Comparison of ENCODE assay signal across 15 cellular contexts in the genomic region with DNA sequence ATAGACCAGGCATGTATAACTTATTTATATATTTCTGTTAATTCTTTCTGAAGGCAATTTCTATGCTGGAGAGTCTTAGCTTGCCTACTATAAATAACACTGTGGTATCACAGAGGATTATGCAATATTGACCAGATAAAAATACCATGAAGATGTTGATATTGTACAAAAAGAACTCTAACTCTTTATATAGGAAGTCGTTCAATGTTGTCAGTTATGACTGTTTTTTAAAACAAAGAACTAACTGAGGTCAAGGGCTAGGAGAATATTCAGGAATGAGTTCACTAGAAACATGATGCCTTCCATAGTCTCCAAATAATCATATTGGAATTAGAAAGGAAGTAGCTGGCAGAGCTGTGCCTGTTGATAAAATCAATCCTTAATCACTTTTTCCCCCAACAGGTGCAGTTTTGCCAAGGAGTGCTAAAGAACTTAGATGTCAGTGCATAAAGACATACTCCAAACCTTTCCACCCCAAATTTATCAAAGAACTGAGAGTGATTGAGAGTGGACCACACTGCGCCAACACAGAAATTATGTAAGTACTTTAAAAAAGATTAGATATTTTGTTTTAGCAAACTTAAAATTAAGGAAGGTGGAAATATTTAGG. TPM values are rescaled to one million over a fixed set of nuclear protein-coding genes. Genes with fewer than 3 reads are reported as not detected.
A peak's percentile ranks its signal among the peaks of the same experiment; 100 is the strongest.
DNase-seq lines count a peak whose midpoint lies in the region; ATAC-seq, FAIRE-seq and TF ChIP-seq lines count a peak whose summit lies in the region.
"Had no signal": no experiment of that assay in that cellular context is flagged by ENCODE, and none has a peak within 500 bp of the region (broad histone marks: within the 10 kb centered on the region; RNA-seq: fewer than 3 reads in every experiment).

No MANE protein-coding gene starts in this region.

- DNase-seq in ELR (ENCODE audit: low read depth) (peak; percentile 39), amniotic epithelial cell (ENCODE audit: low read depth) (peak; percentile 58), HepG2 (ENCODE audit: low spot score) (no peak), NCI-H1436 (lab: John Stamatoyannopoulos, UW) (no peak), prostate gland (ENCODE audit: low spot score) (no peak), GM03348 (ENCODE audit: low spot score) (no peak)
- DNase-seq in activated naive CD4-positive, alpha-beta T cell treated with anti-CD3 and anti-CD28 coated beads, Interleukin-2, amount 50 U/mL, for 16 hours: no peak
- DNase-seq: activated CD4-positive, alpha-beta T cell treated with anti-CD3 and anti-CD28 coated beads, Interleukin-2, amount 50 U/mL, for 4 hours; activated T-cell treated with anti-CD3 and anti-CD28 coated beads, Interleukin-2, amount 50 U/mL, for 72 hours; naive thymus-derived CD4-positive, alpha-beta T cell; NCI-H187 treated with DMSO at 0.1 percent for 48 hours; NCI-H524; stimulated activated CD4-positive, alpha-beta T cell treated with anti-CD3 and anti-CD28 coated beads, Interleukin-15, amount 100 ng/mL, for 24 hours had no signal

- H3K79me2 ChIP-seq in HepG2 (ENCODE audit: insufficient read depth, low read length): no peaks in the 10 kb centered on the region

- no peaks in the 10 kb centered on the region for H3K4me1 ChIP-seq in HepG2 (ENCODE audit: insufficient read depth, low read length)
- H3K4me1 ChIP-seq in prostate gland (replicated peaks): no peaks in the 10 kb centered on the region

- H3K4me2 ChIP-seq in HepG2 (ENCODE audit: low read depth, low read length): no peak overlapping the region

- H4K20me1 ChIP-seq in HepG2 (ENCODE audit: insufficient read depth, low read length): no peaks in the 10 kb centered on the region

- no peak overlapping the region for H3K4me3 ChIP-seq in HepG2 (replicated peaks in 1 of 3; ENCODE audit: insufficient read depth in 1 of 3, low read depth in 2 of 3, low read length in 3 of 3)
- H3K4me3 ChIP-seq in prostate gland: no peak overlapping the region

- H3K27ac ChIP-seq in HepG2 (ENCODE audit: extremely low read length, insufficient read depth, low read length) (no peak overlapping the region), prostate gland (no peak overlapping the region)

- WGBS in HepG2 (ENCODE audit: low lambda C conversion rate): 47% methylated on average over 2 of the region's 2 CpGs
- 59% methylated on average over 2 of the region's 2 CpGs for WGBS in prostate gland

- TF ChIP-seq CTCF in HepG2 (CRISPR knock-in tag; IDR thresholded peaks at IDR 0.05) (no peak), prostate gland (IDR thresholded peaks at IDR 0.05) (no peak)

- CTCF ChIA-PET in HepG2 (lab: Yijun Ruan, JAX; ENCODE audit: low intra/inter-chr PET ratio, low total read pairs): interaction anchor here (1.5 kb wide), 1 partner anchor 12 kb away, joined by 4 read pairs; no protein-coding TSS in a partner anchor

- no peak overlapping the region for H3K9ac ChIP-seq in HepG2 (ENCODE audit: insufficient read depth, low read depth, low read length)

- H3K36me3 ChIP-seq in HepG2 (replicated peaks in 1 of 2; ENCODE audit: control insufficient read depth in 1 of 2, insufficient read depth in 2 of 2, low read length in 2 of 2) (no peaks in the 10 kb centered on the region), prostate gland (no peaks in the 10 kb centered on the region)

- intact Hi-C loops in HepG2 (cut with micrococcal nuclease; ENCODE audit: unreplicated experiment) (no loop called here), prostate gland (cut with DNase I) (no loop called here)

- POLR2A ChIA-PET in HepG2 (lab: Yijun Ruan, JAX): no interaction called here

- H3K27me3 ChIP-seq in HepG2 (ENCODE audit: control insufficient read depth in 1 of 2, insufficient read depth in 2 of 2, low read length in 2 of 2) (no peaks in the 10 kb centered on the region; a peak in 1 of 5 replicates), prostate gland (replicated peaks; ENCODE audit: insufficient read depth) (no peaks in the 10 kb centered on the region)

- no peak for TF ChIP-seq RAD21 in Ishikawa (IDR thresholded peaks at IDR 0.05; ENCODE audit: low read depth)
- no peak for TF ChIP-seq RAD21 in HepG2 (CRISPR knock-in tag; IDR thresholded peaks at IDR 0.05)

- in situ Hi-C loops in HepG2 (cut with HindIII; ENCODE audit: extremely low pct_ligation_motif_present, low pct_unique_long_range_greater_than_20kb): no loop called here

- BruUV-seq in HepG2 (replicated peaks; lab: Mats Ljungman, UMichigan): no TSS peak

- FAIRE-seq in HepG2 (lab: Jason Lieb, UNC): no peak
- FAIRE-seq: GM12892 had no signal

- TF ChIP-seq POLR2A in HepG2 (IDR thresholded peaks at IDR 0.05; ENCODE audit: insufficient read depth in 1 of 2, low read depth in 2 of 2, low read length in 2 of 2): no peak
- TF ChIP-seq POLR2A in prostate gland (IDR thresholded peaks at IDR 0.05): no peak

- H3K9me3 ChIP-seq in HepG2 (ENCODE audit: low read length) (no peaks in the 10 kb centered on the region), prostate gland (no peaks in the 10 kb centered on the region)

- no peak for TF ChIP-seq EP300 in Ishikawa (IDR thresholded peaks at IDR 0.05; ENCODE audit: borderline replicate concordance)
- TF ChIP-seq EP300 in HepG2 (IDR thresholded peaks at IDR 0.05; ENCODE audit: low read depth in 2 of 2, low read length in 2 of 2): no peak
- TF ChIP-seq EP300 in HepG2 (CRISPR knock-in tag; IDR thresholded peaks at IDR 0.05; ENCODE audit: borderline replicate concordance): no peak

- no peak for ATAC-seq in HepG2
- ATAC-seq: activated T-cell treated with anti-CD3 and anti-CD28 coated beads, Interleukin-2, amount 50 U/mL, for 72 hours had no signal

- no peak overlapping the region for H2AFZ ChIP-seq in HepG2 (ENCODE audit: low read length)

TF ChIP-seq in Ishikawa, 13 proteins besides CTCF, POLR2A, EP300 and RAD21 (continues in another document):
- TF ChIP-seq EGR1 (IDR thresholded peaks at IDR 0.05): no peak
- no peak for TF ChIP-seq NFIC (IDR thresholded peaks at IDR 0.05)
- TF ChIP-seq CEBPB (IDR thresholded peaks at IDR 0.05): peak; percentile 37; the same call in 1 of the 2 replicates
- no peak for TF ChIP-seq MAX (IDR thresholded peaks at IDR 0.05)

TF ChIP-seq in HepG2, 621 proteins besides CTCF, POLR2A, EP300 and RAD21 (continues in another document):
- TF ChIP-seq NPAS2 (CRISPR knock-in tag; IDR thresholded peaks at IDR 0.05; ENCODE audit: borderline replicate concordance) (no peak), CEBPB (IDR thresholded peaks at IDR 0.05; ENCODE audit: borderline replicate concordance, low read depth, low read length) (0 out of 2 replicates have a peak, but pooled peaks have one; percentile 19), GFI1 (CRISPR knock-in tag; IDR thresholded peaks at IDR 0.05; ENCODE audit: borderline replicate concordance) (no peak), BORCS8-MEF2B (CRISPR knock-in tag; IDR thresholded peaks at IDR 0.05) (no peak), ZZZ3 (CRISPR knock-in tag; IDR thresholded peaks at IDR 0.05; ENCODE audit: borderline replicate concordance) (no peak), E2F5 (CRISPR knock-in tag; conservative IDR thresholded peaks at IDR 0.05) (no peak)

RNA-seq across cellular contexts. Expression of gene CXCL8, which starts 0.9 kb away (rescaled TPM):
- 4.9 and 7.8 TPM in 2 replicates for total RNA-seq in HepG2 (2016; rRNA removed; fragmentation: Illumina TruSeq; extraction: Trizol)
- total RNA-seq in HepG2 (2016; cell fraction: cytosol; rRNA removed; fragmentation: Illumina TruSeq; extraction: Trizol; ENCODE audit: low read depth): 6.3 TPM in 2 replicates
- total RNA-seq in HepG2 (2016; cell fraction: insoluble cytoplasmic fraction; rRNA removed; fragmentation: Illumina TruSeq; extraction: Trizol): 4.5 and 8.5 TPM in 2 replicates
- total RNA-seq in HepG2 (2016; cell fraction: membrane; rRNA removed; fragmentation: Illumina TruSeq; extraction: Trizol): 8.4 and 12.9 TPM in 2 replicates
- total RNA-seq in HepG2 (2016; cell fraction: nucleus; rRNA removed; fragmentation: Illumina TruSeq; extraction: Trizol): 10.4 and 13.0 TPM in 2 replicates
- polyA plus RNA-seq in HepG2 (2011; rRNA removed): 1.2 and 1.8 TPM in 2 replicates
- 0.40 and 0.65 TPM in 2 replicates for polyA plus RNA-seq in HepG2 (2011; cell fraction: cytosol; rRNA removed)
- 0.24 and 0.33 TPM in 2 replicates for polyA plus RNA-seq in HepG2 (2011; cell fraction: nucleus; rRNA removed)
- 0.21 and 0.87 TPM in 2 replicates for polyA plus RNA-seq in HepG2 (2012)
- polyA plus RNA-seq in HepG2 (2016; cell fraction: cytosol; fragmentation: Illumina TruSeq; extraction: Trizol; ENCODE audit: low read depth): 2.0 and 2.3 TPM in 2 replicates
- 3.1 TPM in 2 replicates for polyA plus RNA-seq in HepG2 (2016; cell fraction: insoluble cytoplasmic fraction; fragmentation: Illumina TruSeq; extraction: Trizol; ENCODE audit: low read depth)
- 2.6 and 3.7 TPM in 2 replicates for polyA plus RNA-seq in HepG2 (2016; cell fraction: membrane; fragmentation: Illumina TruSeq; extraction: Trizol; ENCODE audit: low read depth)
- polyA plus RNA-seq in HepG2 (2016; cell fraction: nucleus; fragmentation: Illumina TruSeq; extraction: Trizol; ENCODE audit: insufficient read depth, low read depth): 12.4 and 13.0 TPM in 2 replicates
- polyA minus RNA-seq in HepG2 (2011; rRNA and poly(A)+ RNA removed; ENCODE audit: low replicate concordance): 0.60 and 2.4 TPM in 2 replicates
- 0.62 and 1.3 TPM in 2 replicates for polyA minus RNA-seq in HepG2 (2011; cell fraction: cytosol; rRNA and poly(A)+ RNA removed)
- 1.2 and 1.9 TPM in 2 replicates for polyA minus RNA-seq in HepG2 (2011; cell fraction: nucleus; rRNA and poly(A)+ RNA removed)
- 10 to 100 TPM in 1 of 2 donors, not detected in 1; 15.2 TPM for total RNA-seq in prostate gland

Comparison
In these comparisons a context has a peak if more than half of its experiments do, and no peak if none do; other contexts are left out.
1. DNase-seq: peak in ELR (single experiment) and amniotic epithelial cell (single experiment); none in HepG2 (single experiment), NCI-H1436 (single experiment), activated naive CD4-positive, alpha-beta T cell treated with anti-CD3 and anti-CD28 coated beads, Interleukin-2, amount 50 U/mL, for 16 hours (single experiment), prostate gland (single experiment) and GM03348 (single experiment).